Comparison of ENCODE assay signal across 23 cellular contexts in the genomic region with DNA sequence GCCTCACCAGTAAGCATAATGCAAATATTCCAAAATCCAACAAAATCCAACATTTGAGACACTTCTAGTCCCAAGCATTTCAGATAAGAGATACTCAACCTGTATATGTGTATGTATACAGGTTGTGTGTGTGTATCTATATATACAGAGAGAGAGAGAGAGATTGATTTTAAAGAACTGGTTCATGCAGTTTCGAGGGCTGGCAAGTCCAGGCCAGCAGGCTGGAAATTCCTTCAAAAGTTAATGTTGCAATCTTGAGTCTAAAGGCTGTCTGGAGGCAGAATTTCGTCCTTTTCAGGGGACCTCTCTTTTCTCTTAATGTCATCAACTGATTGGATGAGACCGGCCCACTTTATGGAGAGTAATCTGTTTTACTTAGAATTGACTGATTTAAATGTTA. TPM values are rescaled to one million over a fixed set of nuclear protein-coding genes. Genes with fewer than 3 reads are reported as not detected.
DNase-seq lines count a peak whose midpoint lies in the region; ATAC-seq, FAIRE-seq and TF ChIP-seq lines count a peak whose summit lies in the region.
"Had no signal": no experiment of that assay in that cellular context is flagged by ENCODE, and none has a peak within 500 bp of the region (broad histone marks: within the 10 kb centered on the region; RNA-seq: fewer than 3 reads in every experiment).

No MANE protein-coding gene starts in this region.

- H3K4me1 ChIP-seq in smooth muscle cell (ENCODE audit: low read depth): peaks cover 23% of the 10 kb centered on the region
- H3K4me1 ChIP-seq in small intestine (ENCODE audit: control insufficient read depth in 2 of 2, insufficient read depth in 1 of 2, low read depth in 1 of 2, low read length in 1 of 2): peaks cover 7 to 9% of the 10 kb centered on the region in 2 donors
- H3K4me1 ChIP-seq: BLaER1 had no signal

- H3K79me2 ChIP-seq in smooth muscle cell (ENCODE audit: low read depth): peaks cover 75% of the 10 kb centered on the region

- no peak overlapping the region for H3K4me3 ChIP-seq in choroid plexus epithelial cell (ENCODE audit: low read depth, low read length)
- H3K4me3 ChIP-seq in smooth muscle cell: no peak overlapping the region
- no peak overlapping the region for H3K4me3 ChIP-seq in small intestine (ENCODE audit: low read depth in 1 of 2, low read length in 2 of 2)
- H3K4me3 ChIP-seq: BLaER1, skin epidermis had no signal

- no peak overlapping the region for H3K4me3 Mint-ChIP-seq in HFFc6
- H3K4me3 Mint-ChIP-seq: activated naive CD4-positive, alpha-beta T cell treated with anti-CD3 and anti-CD28 coated beads, Interleukin-2, amount 50 U/mL, for 24 hours; nephron progenitor cell had no signal

- 56% methylated on average over 3 of the region's 3 CpGs for WGBS in smooth muscle cell (ENCODE audit: low lambda C conversion rate)
- WGBS in small intestine, 3 donors: 51 to 77% (median 60%) methylated on average over 3 of the region's 3 CpGs

- H3K27ac ChIP-seq in smooth muscle cell (ENCODE audit: low read depth) (peak overlapping the region; percentile 95), small intestine (ENCODE audit: low read depth in 1 of 2, low read length in 1 of 2) (no peak overlapping the region)
- H3K27ac ChIP-seq: BLaER1 had no signal

- peaks cover 87% of the 10 kb centered on the region for H3K4me1 Mint-ChIP-seq in HFFc6 (ENCODE audit: low read depth)
- H3K4me1 Mint-ChIP-seq: activated naive CD4-positive, alpha-beta T cell treated with anti-CD3 and anti-CD28 coated beads, Interleukin-2, amount 50 U/mL, for 24 hours had no signal

- H4K20me1 ChIP-seq in smooth muscle cell (ENCODE audit: low read depth): peaks cover 18% of the 10 kb centered on the region
- H4K20me1 ChIP-seq: BLaER1 had no signal

- peak overlapping the region; percentile 77 for H3K4me2 ChIP-seq in smooth muscle cell
- H3K4me2 ChIP-seq: BLaER1 had no signal

- DNase-seq in HFFc6 (no peak), choroid plexus epithelial cell (ENCODE audit: low read depth) (peak; percentile 41), left lobe of liver (ENCODE audit: low spot score) (no peak), smooth muscle cell (lab: John Stamatoyannopoulos, UW; ENCODE audit: unreplicated experiment) (no peak), small intestine (no peak)
- DNase-seq in activated CD4-positive, alpha-beta T cell treated with anti-CD3 and anti-CD28 coated beads for 1 hour: no peak
- DNase-seq: cortex of kidney; foreskin melanocyte; hypothalamus; NCI-H1092 treated with DMSO at 0.1 percent for 48 hours; NCI-H2081; nephron progenitor cell; stimulated activated CD4-positive, alpha-beta T cell treated with anti-CD3 and anti-CD28 coated beads, Interleukin-2, amount 100 ng/mL, for 48 hours; stimulated activated naive CD4-positive, alpha-beta T cell treated with Interleukin-2 at 50 U/mL for 16 hours had no signal

- H3K9me3 ChIP-seq in smooth muscle cell (replicated peaks; ENCODE audit: low read depth): no peaks in the 10 kb centered on the region
- no peaks in the 10 kb centered on the region for H3K9me3 ChIP-seq in small intestine (ENCODE audit: control insufficient read depth, low read depth)
- H3K9me3 ChIP-seq: BLaER1 had no signal

- H3K9ac ChIP-seq in smooth muscle cell (ENCODE audit: low read depth): peak overlapping the region; percentile 70
- H3K9ac ChIP-seq: BLaER1 had no signal

- peak; percentile 11 for ATAC-seq in left lobe of liver
- ATAC-seq in HG03565 (IDR thresholded peaks at IDR 0.05; ENCODE audit: unreplicated experiment): no peak
- no peak for ATAC-seq in GM18858 (IDR thresholded peaks at IDR 0.05; ENCODE audit: unreplicated experiment)
- ATAC-seq: activated CD4-positive, CD25-positive, alpha-beta regulatory T cell treated with anti-CD3 and anti-CD28 coated beads, Interleukin-2, amount 50 U/mL, for 24 hours; HCT116 had no signal

- no peak overlapping the region for H2AFZ ChIP-seq in smooth muscle cell (ENCODE audit: low read depth)

- TF ChIP-seq CTCF in HFFc6 (IDR thresholded peaks at IDR 0.05): no peak
- TF ChIP-seq CTCF in choroid plexus epithelial cell (conservative IDR thresholded peaks at IDR 0.05; ENCODE audit: low read depth, low read length): no peak
- no peak for TF ChIP-seq CTCF in smooth muscle cell (IDR thresholded peaks at IDR 0.05; ENCODE audit: borderline replicate concordance, insufficient read depth, poor library complexity, severe bottlenecking)

- peaks cover 4% of the 10 kb centered on the region for H3F3A ChIP-seq in smooth muscle cell (ENCODE audit: low read depth)

- H3K27me3 Mint-ChIP-seq in HFFc6 (ENCODE audit: insufficient read depth): no peaks in the 10 kb centered on the region; the same call in 1 of the 2 replicates

- no peaks in the 10 kb centered on the region for H3K9me3 Mint-ChIP-seq in HFFc6
- H3K9me3 Mint-ChIP-seq: activated naive CD4-positive, alpha-beta T cell treated with anti-CD3 and anti-CD28 coated beads, Interleukin-2, amount 50 U/mL, for 24 hours; nephron progenitor cell had no signal

- H3K27ac Mint-ChIP-seq in HFFc6: peak overlapping the region; percentile 49
- H3K27ac Mint-ChIP-seq: activated naive CD4-positive, alpha-beta T cell treated with anti-CD3 and anti-CD28 coated beads, Interleukin-2, amount 50 U/mL, for 24 hours had no signal

- H3K27me3 ChIP-seq in smooth muscle cell (ENCODE audit: low read depth): no peaks in the 10 kb centered on the region
- no peaks in the 10 kb centered on the region for H3K27me3 ChIP-seq in small intestine (ENCODE audit: control insufficient read depth in 2 of 2, insufficient read depth in 2 of 2, low read length in 2 of 2)
- H3K27me3 ChIP-seq: BLaER1 had no signal

- no peak for FAIRE-seq in small intestine (lab: Jason Lieb, UNC)
- FAIRE-seq: endometrium, urothelium cell line had no signal

- H3K36me3 Mint-ChIP-seq in HFFc6 (ENCODE audit: low read depth): peaks cover 17% of the 10 kb centered on the region
- H3K36me3 Mint-ChIP-seq: activated naive CD4-positive, alpha-beta T cell treated with anti-CD3 and anti-CD28 coated beads, Interleukin-2, amount 50 U/mL, for 24 hours had no signal

- no peaks in the 10 kb centered on the region for H3K36me3 ChIP-seq in smooth muscle cell (ENCODE audit: low read depth)
- no peaks in the 10 kb centered on the region for H3K36me3 ChIP-seq in small intestine (ENCODE audit: control insufficient read depth in 2 of 2, insufficient read depth in 2 of 2, low read length in 2 of 2)
- H3K36me3 ChIP-seq: BLaER1 had no signal

RNA-seq across cellular contexts. Expression of a gene that starts 50.7 kb away (rescaled TPM):
- total RNA-seq in HFFc6 (2021; fragmentation: NEBNext Ultra II Directional; extraction: Animal tissue kit (Norgen Biotek cat#: 25700)): 1 to 10 TPM; 1.1 to 8.1 (median 2.2) TPM
- 2.3 TPM for total RNA-seq in left lobe of liver
- 2.4 and 12.4 TPM in 2 replicates for total RNA-seq in smooth muscle cell
- 3.5 and 5.1 TPM in 2 replicates for polyA plus RNA-seq in smooth muscle cell
- polyA plus RNA-seq in small intestine: 1 to 10 TPM in 1 of 3 donors, under 1 TPM in 1, not detected in 1; 0.54 to 3.5 TPM
